Comparison of ENCODE assay signal across 19 cellular contexts in the genomic region with DNA sequence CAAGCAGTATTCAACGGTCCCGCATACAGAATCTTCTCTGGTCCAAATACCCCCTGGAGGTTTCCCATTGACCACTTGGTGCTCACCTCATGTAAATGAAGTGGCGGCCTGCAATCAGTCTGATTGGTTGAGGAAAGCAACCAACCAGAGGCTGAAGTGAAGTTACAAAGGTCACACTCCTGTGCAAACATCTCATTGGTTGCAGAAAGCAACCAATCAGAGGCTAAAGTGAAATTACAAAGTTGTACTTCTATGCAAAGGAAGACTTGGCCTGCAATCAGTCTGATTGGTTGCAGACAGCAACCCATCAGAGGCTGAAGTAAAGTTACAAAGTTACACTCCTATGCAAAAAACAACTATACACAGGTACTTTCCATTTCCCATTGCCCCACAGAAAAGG. TPM values are rescaled to one million over a fixed set of nuclear protein-coding genes. Genes with fewer than 3 reads are reported as not detected.
DNase-seq lines count a peak whose midpoint lies in the region; ATAC-seq and TF ChIP-seq lines count a peak whose summit lies in the region.
"Had no signal": no experiment of that assay in that cellular context is flagged by ENCODE, and none has a peak within 500 bp of the region (broad histone marks: within the 10 kb centered on the region; RNA-seq: fewer than 3 reads in every experiment).

No MANE protein-coding gene starts in this region.

- no peaks in the 10 kb centered on the region for H3K9me3 Mint-ChIP-seq in activated CD4-positive, alpha-beta T cell treated with anti-CD3 and anti-CD28 coated beads for 36 hours (ENCODE audit: low read depth)
- no peaks in the 10 kb centered on the region for H3K9me3 Mint-ChIP-seq in activated T-helper 2 cell treated with anti-CD3 and anti-CD28 coated beads, Interferon-gamma antibody, Interleukin-2, Interleukin-4, amounts not matched to agents 10 μg/mL and 5 μg/mL and 100 μg/mL, durations not matched to agents 14 hours and 24 hours and 36 hours
- H3K9me3 Mint-ChIP-seq in natural killer cell: no peaks in the 10 kb centered on the region

- no peaks in the 10 kb centered on the region for H3K36me3 ChIP-seq in tibial artery
- H3K36me3 ChIP-seq: BLaER1, Peyer's patch, transverse colon, WERI-Rb-1 had no signal

- no peaks in the 10 kb centered on the region for H3K9me3 ChIP-seq in tibial artery
- H3K9me3 ChIP-seq: BLaER1, Peyer's patch, transverse colon had no signal

- CTCF ChIA-PET in activated CD4-positive, alpha-beta T cell treated with anti-CD3 and anti-CD28 coated beads for 36 hours (lab: Charles Lee): no interaction called here

- peaks cover 14% of the 10 kb centered on the region for H3K36me3 Mint-ChIP-seq in activated CD4-positive, alpha-beta T cell treated with anti-CD3 and anti-CD28 coated beads for 36 hours (ENCODE audit: low read depth)
- peaks cover 21% of the 10 kb centered on the region for H3K36me3 Mint-ChIP-seq in activated T-helper 2 cell treated with anti-CD3 and anti-CD28 coated beads, Interferon-gamma antibody, Interleukin-2, Interleukin-4, amounts not matched to agents 10 μg/mL and 5 μg/mL and 100 μg/mL, durations not matched to agents 14 hours and 24 hours and 36 hours (ENCODE audit: low read depth)
- no peaks in the 10 kb centered on the region for H3K36me3 Mint-ChIP-seq in natural killer cell

- POLR2A ChIA-PET in activated CD4-positive, alpha-beta T cell treated with anti-CD3 and anti-CD28 coated beads for 36 hours (lab: Charles Lee): no interaction called here

- peaks cover 53% of the 10 kb centered on the region for H3K4me1 Mint-ChIP-seq in activated CD4-positive, alpha-beta T cell treated with anti-CD3 and anti-CD28 coated beads for 36 hours
- H3K4me1 Mint-ChIP-seq in activated T-helper 2 cell treated with anti-CD3 and anti-CD28 coated beads, Interferon-gamma antibody, Interleukin-2, Interleukin-4, amounts not matched to agents 10 μg/mL and 5 μg/mL and 100 μg/mL, durations not matched to agents 14 hours and 24 hours and 36 hours (ENCODE audit: low read depth): peaks cover 59% of the 10 kb centered on the region
- peaks cover 61% of the 10 kb centered on the region in 2 donors for H3K4me1 Mint-ChIP-seq in natural killer cell

- H3K4me3 ChIP-seq in tibial artery: no peak overlapping the region
- H3K4me3 ChIP-seq: BLaER1, Peyer's patch, transverse colon had no signal

- DNase-seq in activated CD4-positive, alpha-beta T cell treated with anti-CD3 and anti-CD28 coated beads for 36 hours: no peak
- no peak for DNase-seq in activated CD4-positive, alpha-beta T cell treated with anti-CD3 and anti-CD28 coated beads for 48 hours
- peak; percentile 30 for DNase-seq in LHCN-M2 (ENCODE audit: low read depth)
- DNase-seq in activated T-helper 2 cell treated with anti-CD3 and anti-CD28 coated beads, Interferon-gamma antibody, Interleukin-2, Interleukin-4, amounts not matched to agents 10 μg/mL and 5 μg/mL and 100 μg/mL, durations not matched to agents 14 hours and 24 hours and 36 hours (ENCODE audit: low spot score): no peak
- no peak for DNase-seq in natural killer cell
- no peak for DNase-seq in iPS-NIHi7 (ENCODE audit: extremely low spot score)
- no peak for DNase-seq in tibial artery
- DNase-seq: activated CD8-positive, alpha-beta memory T cell treated with anti-CD3 and anti-CD28 coated beads, Interleukin-2, amount 50 U/mL, for 4 hours; DMS79; foreskin melanocyte; Peyer's patch; stimulated activated CD4-positive, alpha-beta T cell treated with anti-CD3 and anti-CD28 coated beads, Interleukin-4, amount 100 ng/mL, for 4 hours; SW 1271; transverse colon; WERI-Rb-1 had no signal

- H3K27me3 Mint-ChIP-seq in activated CD4-positive, alpha-beta T cell treated with anti-CD3 and anti-CD28 coated beads for 36 hours: no peaks in the 10 kb centered on the region
- no peaks in the 10 kb centered on the region for H3K27me3 Mint-ChIP-seq in activated T-helper 2 cell treated with anti-CD3 and anti-CD28 coated beads, Interferon-gamma antibody, Interleukin-2, Interleukin-4, amounts not matched to agents 10 μg/mL and 5 μg/mL and 100 μg/mL, durations not matched to agents 14 hours and 24 hours and 36 hours (ENCODE audit: low read depth)
- H3K27me3 Mint-ChIP-seq in natural killer cell (ENCODE audit: low read depth in 2 of 2): no peaks in the 10 kb centered on the region

- H3K27ac Mint-ChIP-seq in activated CD4-positive, alpha-beta T cell treated with anti-CD3 and anti-CD28 coated beads for 36 hours: peak overlapping the region; percentile 98
- H3K27ac Mint-ChIP-seq in activated T-helper 2 cell treated with anti-CD3 and anti-CD28 coated beads, Interferon-gamma antibody, Interleukin-2, Interleukin-4, amounts not matched to agents 10 μg/mL and 5 μg/mL and 100 μg/mL, durations not matched to agents 14 hours and 24 hours and 36 hours: peak overlapping the region; percentile 87
- peak overlapping the region; percentile 98 to 99 for H3K27ac Mint-ChIP-seq in natural killer cell

- H3K4me1 ChIP-seq in tibial artery: peaks cover 0 to 53% (median 26%) of the 10 kb centered on the region in 4 donors

- H3K27me3 ChIP-seq in tibial artery: no peaks in the 10 kb centered on the region
- H3K27me3 ChIP-seq: BLaER1, Peyer's patch, transverse colon had no signal

- H3K4me3 Mint-ChIP-seq in activated CD4-positive, alpha-beta T cell treated with anti-CD3 and anti-CD28 coated beads for 36 hours: no peak overlapping the region
- H3K4me3 Mint-ChIP-seq in activated T-helper 2 cell treated with anti-CD3 and anti-CD28 coated beads, Interferon-gamma antibody, Interleukin-2, Interleukin-4, amounts not matched to agents 10 μg/mL and 5 μg/mL and 100 μg/mL, durations not matched to agents 14 hours and 24 hours and 36 hours (ENCODE audit: low read depth): no peak overlapping the region
- peak overlapping the region; percentile 100 for H3K4me3 Mint-ChIP-seq in natural killer cell

- H3K27ac ChIP-seq in tibial artery: no peak overlapping the region
- H3K27ac ChIP-seq: 22Rv1, BLaER1, transverse colon, WERI-Rb-1 had no signal

- ATAC-seq in activated CD4-positive, alpha-beta T cell treated with anti-CD3 and anti-CD28 coated beads for 36 hours: no peak
- no peak for ATAC-seq in natural killer cell
- no peak for ATAC-seq in HG02571 (IDR thresholded peaks at IDR 0.05; ENCODE audit: unreplicated experiment)
- ATAC-seq: left lobe of liver had no signal

- intact Hi-C loops in activated CD4-positive, alpha-beta T cell treated with anti-CD3 and anti-CD28 coated beads for 36 hours (cut with DNase I, micrococcal nuclease): loop anchor here (5.0 to 10.0 kb wide), 5 partner anchors 66 to 381 kb away; a partner anchor contains a TSS
- intact Hi-C loops in activated T-helper 2 cell treated with anti-CD3 and anti-CD28 coated beads, Interferon-gamma antibody, Interleukin-2, Interleukin-4, amounts not matched to agents 10 μg/mL and 5 μg/mL and 100 μg/mL, durations not matched to agents 14 hours and 24 hours and 36 hours (cut with micrococcal nuclease): loop anchor here (10.0 kb wide), 1 partner anchor 149 kb away; no protein-coding TSS in a partner anchor
- intact Hi-C loops in natural killer cell (cut with micrococcal nuclease) (loop anchor here (10.0 kb wide), 2 partner anchors 201 to 381 kb away; no protein-coding TSS in a partner anchor), tibial artery (cut with DNase I; ENCODE audit: low total_unique reads) (no loop called here)

- TF ChIP-seq CTCF in natural killer cell (IDR thresholded peaks at IDR 0.05): no peak
- TF ChIP-seq CTCF in tibial artery (IDR thresholded peaks at IDR 0.05): no peak

RNA-seq across cellular contexts. Expression of a gene that starts 2.5 kb away (rescaled TPM):
- 100 to 1,000 TPM; 150 to 174 TPM for total RNA-seq in activated CD4-positive, alpha-beta T cell treated with anti-CD3 and anti-CD28 coated beads for 36 hours
- total RNA-seq in LHCN-M2 (2014; rRNA removed): 56.4 and 67.5 TPM in 2 replicates
- polyA plus RNA-seq in LHCN-M2 (2012): 30.0 TPM
- 153 and 158 TPM in 2 replicates for total RNA-seq in activated T-helper 2 cell treated with anti-CD3 and anti-CD28 coated beads, Interferon-gamma antibody, Interleukin-2, Interleukin-4, amounts not matched to agents 10 μg/mL and 5 μg/mL and 100 μg/mL, durations not matched to agents 14 hours and 24 hours and 36 hours
- total RNA-seq in natural killer cell: 100 to 1,000 TPM; 338 to 393 (median 363) TPM
